8 cellular contexts compared by ENCODE assay signal in genomic region chr20:13784893-13785715, GRCh38. TPM values are rescaled to one million over a fixed set of nuclear protein-coding genes. Genes with fewer than 3 reads are reported as not detected.
DNase-seq lines count a peak whose midpoint lies in the region; ATAC-seq and TF ChIP-seq lines count a peak whose summit lies in the region.

A gene with protein sequence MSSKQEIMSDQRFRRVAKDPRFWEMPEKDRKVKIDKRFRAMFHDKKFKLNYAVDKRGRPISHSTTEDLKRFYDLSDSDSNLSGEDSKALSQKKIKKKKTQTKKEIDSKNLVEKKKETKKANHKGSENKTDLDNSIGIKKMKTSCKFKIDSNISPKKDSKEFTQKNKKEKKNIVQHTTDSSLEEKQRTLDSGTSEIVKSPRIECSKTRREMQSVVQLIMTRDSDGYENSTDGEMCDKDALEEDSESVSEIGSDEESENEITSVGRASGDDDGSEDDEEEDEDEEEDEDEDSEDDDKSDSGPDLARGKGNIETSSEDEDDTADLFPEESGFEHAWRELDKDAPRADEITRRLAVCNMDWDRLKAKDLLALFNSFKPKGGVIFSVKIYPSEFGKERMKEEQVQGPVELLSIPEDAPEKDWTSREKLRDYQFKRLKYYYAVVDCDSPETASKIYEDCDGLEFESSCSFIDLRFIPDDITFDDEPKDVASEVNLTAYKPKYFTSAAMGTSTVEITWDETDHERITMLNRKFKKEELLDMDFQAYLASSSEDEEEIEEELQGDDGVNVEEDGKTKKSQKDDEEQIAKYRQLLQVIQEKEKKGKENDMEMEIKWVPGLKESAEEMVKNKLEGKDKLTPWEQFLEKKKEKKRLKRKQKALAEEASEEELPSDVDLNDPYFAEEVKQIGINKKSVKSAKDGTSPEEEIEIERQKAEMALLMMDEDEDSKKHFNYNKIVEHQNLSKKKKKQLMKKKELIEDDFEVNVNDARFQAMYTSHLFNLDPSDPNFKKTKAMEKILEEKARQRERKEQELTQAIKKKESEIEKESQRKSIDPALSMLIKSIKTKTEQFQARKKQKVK (minus strand): TSS chr20:13784919. CDS start chr20:13783140, 1,779 bp downstream.
A gene with protein sequence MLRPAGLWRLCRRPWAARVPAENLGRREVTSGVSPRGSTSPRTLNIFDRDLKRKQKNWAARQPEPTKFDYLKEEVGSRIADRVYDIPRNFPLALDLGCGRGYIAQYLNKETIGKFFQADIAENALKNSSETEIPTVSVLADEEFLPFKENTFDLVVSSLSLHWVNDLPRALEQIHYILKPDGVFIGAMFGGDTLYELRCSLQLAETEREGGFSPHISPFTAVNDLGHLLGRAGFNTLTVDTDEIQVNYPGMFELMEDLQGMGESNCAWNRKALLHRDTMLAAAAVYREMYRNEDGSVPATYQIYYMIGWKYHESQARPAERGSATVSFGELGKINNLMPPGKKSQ (plus strand): TSS chr20:13785028. CDS start chr20:13785069, 41 bp downstream.

- POLR2A ChIA-PET in CD8-positive, alpha-beta T cell (lab: Charles Lee), result interaction anchor here (1.1 to 2.4 kb wide), 5 partner anchors 10 to 30 kb away, joined by 3 to 6 read pairs (median 4); no protein-coding TSS in a partner anchor

- peaks cover 23% of the 10 kb centered on the region for H3K4me1 ChIP-seq in CD8-positive, alpha-beta T cell (ENCODE audit: insufficient read depth, low read length)
- peaks cover 5 to 16% of the 10 kb centered on the region in 2 donors for H3K4me1 ChIP-seq in lung (ENCODE audit: control insufficient read depth in 2 of 2, insufficient read depth in 2 of 2, low read length in 2 of 2)

- H3K27ac ChIP-seq in CD8-positive, alpha-beta T cell (ENCODE audit: low read depth, low read length), result peak within 1 kb of the TSS; percentile 77
- peak within 1 kb of the TSS; percentile 85 to 90 for H3K27ac ChIP-seq in lung (ENCODE audit: low read depth in 1 of 2, low read length in 1 of 2)

- TF ChIP-seq CTCF in CD8-positive, alpha-beta T cell (IDR thresholded peaks at IDR 0.05), result no peak
- no peak for TF ChIP-seq CTCF in lung (IDR thresholded peaks at IDR 0.05; ENCODE audit: control extremely low read depth, extremely low read depth)

- no peaks in the 10 kb centered on the region for H3K9me3 ChIP-seq in CD8-positive, alpha-beta T cell (ENCODE audit: low read length)
- H3K9me3 ChIP-seq in lung (ENCODE audit: control insufficient read depth in 2 of 2, insufficient read depth in 1 of 2, low read length in 1 of 2), result no peaks in the 10 kb centered on the region

- intact Hi-C loops in CD8-positive, alpha-beta T cell (cut with DNase I, micrococcal nuclease), result loop anchor here (1.0 to 10.0 kb wide), 3 partner anchors 143 to 560 kb away; partner anchors contain the start of genes ISM1 (in 2 of the 2) and TASP1 (in 1 of the 2)

- no peaks in the 10 kb centered on the region for H3K27me3 Mint-ChIP-seq in CD8-positive, alpha-beta T cell (ENCODE audit: low read depth)

- peak within 1 kb of the TSS; percentile 98 for H3K27ac Mint-ChIP-seq in CD8-positive, alpha-beta T cell

- peak; percentile 96 for ATAC-seq in CD8-positive, alpha-beta T cell
- ATAC-seq in GM19467 (IDR thresholded peaks at IDR 0.05; ENCODE audit: unreplicated experiment) (peak; percentile 93), lung (ENCODE audit: insufficient read depth, low FRiP score) (peak; percentile 98)

- no peaks in the 10 kb centered on the region for H3K36me3 ChIP-seq in CD8-positive, alpha-beta T cell (ENCODE audit: insufficient read depth, low read length)
- peaks cover 8 to 15% of the 10 kb centered on the region in 2 donors for H3K36me3 ChIP-seq in lung (ENCODE audit: control insufficient read depth in 2 of 2, insufficient read depth in 2 of 2, low read length in 2 of 2)

- peaks cover 53% of the 10 kb centered on the region for H3K36me3 Mint-ChIP-seq in CD8-positive, alpha-beta T cell

- WGBS in lung, 2 donors, result 0% methylated on average over 54 of the region's 54 CpGs

- peak; percentile 82 to 93 (median 88) for DNase-seq in CD8-positive, alpha-beta T cell
- DNase-seq in HS-27A (ENCODE audit: low read depth) (peak; percentile 91), NK-92 (lab: John Stamatoyannopoulos, UW; ENCODE audit: unreplicated experiment) (peak; percentile 58), lung (ENCODE audit: low spot score) (peak; percentile 95)
- peak; percentile 84 to 85 for DNase-seq in activated CD8-positive, alpha-beta memory T cell treated with anti-CD3 and anti-CD28 coated beads for 1 hour (ENCODE audit: extremely low read depth in 1 of 2, low read depth in 1 of 2)
- peak; percentile 87 for DNase-seq in effector CD4-positive, alpha-beta T cell
- peak; percentile 80 to 88 (median 86) for DNase-seq in stimulated activated CD4-positive, alpha-beta T cell treated with anti-CD3 and anti-CD28 coated beads, TNF-alpha, amount 100 ng/mL, for 4 hours (ENCODE audit: low read depth in 3 of 3)

- no peaks in the 10 kb centered on the region for H3K27me3 ChIP-seq in CD8-positive, alpha-beta T cell (ENCODE audit: insufficient read depth, low read length)
- no peaks in the 10 kb centered on the region for H3K27me3 ChIP-seq in lung (ENCODE audit: control insufficient read depth, insufficient read depth)

- peak within 1 kb of the TSS; percentile 98 for H3K4me3 Mint-ChIP-seq in CD8-positive, alpha-beta T cell

- H3K4me1 Mint-ChIP-seq in CD8-positive, alpha-beta T cell (ENCODE audit: low read depth), result peaks cover 60% of the 10 kb centered on the region

- no peaks in the 10 kb centered on the region for H3K9me3 Mint-ChIP-seq in CD8-positive, alpha-beta T cell

- CTCF ChIA-PET in CD8-positive, alpha-beta T cell (lab: Charles Lee), result interaction anchor here (0.9 to 2.4 kb wide), 4 partner anchors 13 to 40 kb away, joined by 3 to 17 read pairs (median 3); no protein-coding TSS in a partner anchor

- H3K4me3 ChIP-seq in CD8-positive, alpha-beta T cell (ENCODE audit: low read depth, low read length), result peak within 1 kb of the TSS; percentile 84
- peak within 1 kb of the TSS; percentile 81 for H3K4me3 ChIP-seq in lung

RNA-seq across cellular contexts. Expression of the first gene that starts in this region (rescaled TPM):
- total RNA-seq in CD8-positive, alpha-beta T cell, result 1 to 10 TPM; 7.9 to 8.8 TPM
- total RNA-seq in lung, result 10 to 100 TPM in 1 of 2 donors, 1 to 10 TPM in 1; 9.8 to 14.6 TPM
- 10 to 100 TPM in 1 of 2 donors, 1 to 10 TPM in 1; 7.9 to 10.9 TPM for polyA plus RNA-seq in lung

RNA-seq across cellular contexts. Expression of the second gene that starts in this region (rescaled TPM):
- total RNA-seq in CD8-positive, alpha-beta T cell, result 10 to 100 TPM; 78.6 to 92.1 TPM
- total RNA-seq in lung, result 10 to 100 TPM; 16.6 to 23.7 TPM
- polyA plus RNA-seq in lung, result 10 to 100 TPM; 11.3 to 29.8 TPM

Comparison
In these comparisons a context has a peak if more than half of its experiments do, and no peak if none do; other contexts are left out.
1. Peak in every context shown above with its lines: DNase-seq, ATAC-seq, H3K4me3 ChIP-seq and H3K27ac ChIP-seq.